ENCODE assay signal across 8 cellular contexts in genomic region chr10:110304780-110305421, GRCh38. TPM values are rescaled to one million over a fixed set of nuclear protein-coding genes. Genes with fewer than 3 reads are reported as not detected.
A peak's percentile ranks its signal among the peaks of the same experiment; 100 is the strongest.
DNase-seq lines count a peak whose midpoint lies in the region; ATAC-seq, FAIRE-seq and TF ChIP-seq lines count a peak whose summit lies in the region.

Gene SMNDC1 (minus strand): TSS chr10:110304920. CDS start chr10:110303587, 1,333 bp downstream.

- DNase-seq in NCI-H1436 (lab: John Stamatoyannopoulos, UW) = peak; percentile 100
- DNase-seq in T follicular helper cell (ENCODE audit: low read depth) = peak; percentile 96
- DNase-seq in adipocyte (ENCODE audit: low read depth) = peak; percentile 99
- DNase-seq in Right ventricle myocardium superior = peak; percentile 99
- DNase-seq in pancreas = peak; percentile 97 to 100 (median 98)
- peak; percentile 96 to 99 for DNase-seq in tibial artery

- 0% methylated on average over 42 of the region's 42 CpGs for WGBS in pancreas, 2 donors

- H3K9me3 ChIP-seq in adipocyte (ENCODE audit: control insufficient read depth, low read length) (no peaks in the 10 kb centered on the region), pancreas (no peaks in the 10 kb centered on the region), tibial artery (no peaks in the 10 kb centered on the region)

- H3K4me3 ChIP-seq in GM12875 (ENCODE audit: low read depth, low read length) (peak within 1 kb of the TSS; percentile 85), adipocyte (ENCODE audit: low read length) (peak within 1 kb of the TSS; percentile 95), pancreas (peak within 1 kb of the TSS; percentile 53 to 96 (median 90)), tibial artery (peak within 1 kb of the TSS; percentile 97 to 98)

- peak; percentile 95 for ATAC-seq in HG02798 (IDR thresholded peaks at IDR 0.05; ENCODE audit: poor library complexity, unreplicated experiment)
- peak; percentile 96 for ATAC-seq in Right ventricle myocardium superior (ENCODE audit: poor library complexity)
- ATAC-seq in pancreas = peak; percentile 94 to 97 (median 94)

- TF ChIP-seq CTCF in GM12875 (IDR thresholded peaks at IDR 0.05; ENCODE audit: borderline replicate concordance, insufficient read depth, low read depth, low read length) = no peak
- TF ChIP-seq CTCF in pancreas (IDR thresholded peaks at IDR 0.05) = no peak
- TF ChIP-seq CTCF in tibial artery (IDR thresholded peaks at IDR 0.05) = peak in 1 of 2 experiments; percentile 7

- H3K27me3 ChIP-seq in adipocyte (replicated peaks; ENCODE audit: control insufficient read depth, insufficient read depth, low read length) (no peaks in the 10 kb centered on the region), pancreas (no peaks in the 10 kb centered on the region), tibial artery (no peaks in the 10 kb centered on the region)

- H3K27ac ChIP-seq in pancreas (peak within 1 kb of the TSS; percentile 66 to 91 (median 80)), tibial artery (peak within 1 kb of the TSS; percentile 92 to 93)

- H3K4me1 ChIP-seq in adipocyte (ENCODE audit: control insufficient read depth, insufficient read depth, low read length) (peaks cover 41% of the 10 kb centered on the region), pancreas (peaks cover 21 to 33% (median 28%) of the 10 kb centered on the region in 3 donors), tibial artery (peaks cover 0 to 48% (median 34%) of the 10 kb centered on the region in 4 donors)

- intact Hi-C loops in Right ventricle myocardium superior (cut with DNase I) (no loop called here), pancreas (cut with DNase I) (no loop called here), tibial artery (cut with DNase I; ENCODE audit: low total_unique reads) (loop anchor here (5.0 to 10.0 kb wide), 4 partner anchors 168 to 420 kb away; partner anchors contain the start of gene DUSP5)

- H3K9ac ChIP-seq in adipocyte (ENCODE audit: low read length) = peak within 1 kb of the TSS; percentile 98

- peak; percentile 89 for FAIRE-seq in pancreas (lab: Jason Lieb, UNC)

- H3K36me3 ChIP-seq in adipocyte (ENCODE audit: control insufficient read depth, insufficient read depth, low read length, severe bottlenecking) = peaks cover 33% of the 10 kb centered on the region
- H3K36me3 ChIP-seq in pancreas = peaks cover 0 to 20% (median 0%) of the 10 kb centered on the region in 3 donors
- H3K36me3 ChIP-seq in tibial artery = peaks cover 3 to 24% (median 11%) of the 10 kb centered on the region in 3 donors

RNA-seq across cellular contexts. Expression of gene SMNDC1, which starts in this region (rescaled TPM):
- total RNA-seq in Right ventricle myocardium superior = 25.0 TPM
- 10 to 100 TPM in 3 of 6 donors, 1 to 10 TPM in 3; 8.0 to 13.7 (median 9.8) TPM for total RNA-seq in pancreas
- 1 to 10 TPM; 5.2 to 9.9 TPM for polyA plus RNA-seq in pancreas

Comparison
In these comparisons a context has a peak if more than half of its experiments do, and no peak if none do; other contexts are left out.
1. Peak in every context shown above with its lines: DNase-seq, ATAC-seq, H3K4me3 ChIP-seq and H3K27ac ChIP-seq.